Comparison of ENCODE assay signal across 26 cellular contexts in genomic region chr2:147495741-147496140, GRCh38.
"Had no signal": no experiment of that assay in that cellular context is flagged by ENCODE, and none has a peak within 500 bp of the region (broad histone marks: within the 10 kb centered on the region; RNA-seq: fewer than 3 reads in every experiment).

No MANE protein-coding gene starts in this region.

- H3K36me3 ChIP-seq: cardiac muscle cell, left ventricle myocardium inferior, uterus had no signal

- H3K27me3 ChIP-seq: uterus had no signal

- H3K4me1 ChIP-seq: left ventricle myocardium inferior, uterus had no signal

- H3K27ac ChIP-seq: cardiac muscle cell, coronary artery, dorsolateral prefrontal cortex, left ventricle myocardium inferior, uterus had no signal

- ATAC-seq: activated naive CD4-positive, alpha-beta T cell treated with anti-CD3 and anti-CD28 coated beads, Interleukin-2, amount 50 U/mL, for 72 hours; activated T-cell treated with anti-CD3 and anti-CD28 coated beads, Interleukin-2, amount 50 U/mL, for 72 hours; effector memory CD8-positive, alpha-beta T cell; mucosa of descending colon; natural killer cell treated with Interleukin-12 subunit alpha and Interleukin-12 subunit beta and Interleukin-15 and Interleukin-18, amount 100 ng/mL, for 72 hours; sciatic nerve; stimulated activated effector memory CD8-positive, alpha-beta T cell treated with anti-CD3 and anti-CD28 coated beads, Interleukin-12 subunit alpha, Interleukin-12 subunit beta, amount 100 ng/mL, for 72 hours had no signal

- H3K4me3 ChIP-seq: cardiac muscle cell, coronary artery, dorsolateral prefrontal cortex, left ventricle myocardium inferior, lung, mucosa of descending colon, uterus had no signal

- H3K9me3 ChIP-seq: mucosa of descending colon, uterus had no signal

- DNase-seq: activated B cell treated with CpG ODN at 0.5 μM for 24 hours; activated CD4-positive, alpha-beta T cell treated with anti-CD3 and anti-CD28 coated beads, Interleukin-2, amount 50 U/mL, for 4 hours; activated naive CD4-positive, alpha-beta T cell; activated T-cell treated with anti-CD3 and anti-CD28 coated beads for 4 hours; activated T-cell treated with anti-CD3 and anti-CD28 coated beads, Interleukin-2, amount 50 U/mL, for 72 hours; anterior cingulate cortex; dorsolateral prefrontal cortex; effector memory CD8-positive, alpha-beta T cell; erythroblast; glutamatergic neuron; islet precursor cell; left ventricle myocardium inferior; mesendoderm; mucosa of descending colon; small intestine; stimulated activated CD4-positive, alpha-beta T cell treated with anti-CD3 and anti-CD28 coated beads, Interleukin-4, amount 100 ng/mL, for 24 hours; substantia nigra; T-helper 2 cell; uterus had no signal
